In genomic region chr7:55964261-55964801, GRCh38 we compare ENCODE assay signal across 8 cellular contexts. TPM values are rescaled to one million over a fixed set of nuclear protein-coding genes. Genes with fewer than 3 reads are reported as not detected.
DNase-seq lines count a peak whose midpoint lies in the region; ATAC-seq lines count a peak whose summit lies in the region.

Gene NIPSNAP2, plus strand, starts transcription at chr7:55964585. Its CDS starts 25 bp downstream, at chr7:55964610.

- H3K27me3 Mint-ChIP-seq in activated naive CD8-positive, alpha-beta T cell treated with anti-CD3 and anti-CD28 coated beads, Interleukin-2, amount 10 ng/mL, durations not matched to agents 7 days and 5 days, result no peaks in the 10 kb centered on the region

- in situ Hi-C loops in G401 (cut with HindIII; ENCODE audit: low sequenced_read_pairs), result no loop called here
- in situ Hi-C loops in KBM-7 (cut with MboI; ENCODE audit: low pct_unique_long_range_greater_than_20kb, low sequenced_read_pairs), result no loop called here

- POLR2A ChIA-PET in activated naive CD8-positive, alpha-beta T cell treated with anti-CD3 and anti-CD28 coated beads, Interleukin-2, amount 10 ng/mL, durations not matched to agents 7 days and 5 days (lab: Charles Lee), result interaction anchor here (0.6 to 1.1 kb wide), 5 partner anchors 14 to 142 kb away, joined by 3 to 5 read pairs (median 4); partner anchors contain the start of genes CCT6A, CHCHD2, PSPH and SUMF2

- ATAC-seq in GM21717 (IDR thresholded peaks at IDR 0.05; ENCODE audit: unreplicated experiment), result peak; percentile 83
- ATAC-seq in activated naive CD8-positive, alpha-beta T cell treated with anti-CD3 and anti-CD28 coated beads, Interleukin-2, amount 10 ng/mL, durations not matched to agents 7 days and 5 days (ENCODE audit: low read depth), result peak; percentile 79

- H3K27ac Mint-ChIP-seq in activated naive CD8-positive, alpha-beta T cell treated with anti-CD3 and anti-CD28 coated beads, Interleukin-2, amount 10 ng/mL, durations not matched to agents 7 days and 5 days, result peak within 1 kb of the TSS; percentile 88

- H3K4me3 Mint-ChIP-seq in activated naive CD8-positive, alpha-beta T cell treated with anti-CD3 and anti-CD28 coated beads, Interleukin-2, amount 10 ng/mL, durations not matched to agents 7 days and 5 days, result peak within 1 kb of the TSS; percentile 87

- intact Hi-C loops in cardiac septum (cut with DNase I) (loop anchor here (1.0 to 5.0 kb wide), 4 partner anchors 13 to 322 kb away; partner anchors contain the start of genes CCT6A, MRPS17, PSPH and ZNF713), posterior cingulate gyrus (cut with DNase I) (loop anchor here (2.0 kb wide), 1 partner anchor 78 kb away; the partner anchor contains the start of gene ZNF713)

- H3K4me1 Mint-ChIP-seq in activated naive CD8-positive, alpha-beta T cell treated with anti-CD3 and anti-CD28 coated beads, Interleukin-2, amount 10 ng/mL, durations not matched to agents 7 days and 5 days, result peaks cover 22% of the 10 kb centered on the region

- DNase-seq in G401 (ENCODE audit: low spot score), result peak; percentile 55
- peak; percentile 27 for DNase-seq in KBM-7
- peak; percentile 70 for DNase-seq in SK-N-DZ (ENCODE audit: low spot score)
- DNase-seq in activated naive CD8-positive, alpha-beta T cell treated with anti-CD3 and anti-CD28 coated beads, Interleukin-2, amount 10 ng/mL, durations not matched to agents 7 days and 5 days, result peak; percentile 88
- peak; percentile 79 for DNase-seq in cardiac septum (ENCODE audit: low spot score)
- DNase-seq in posterior cingulate gyrus, result peak; percentile 20 to 93 (median 38)
- peak; percentile 53 for DNase-seq in ureter (ENCODE audit: low spot score)

- no peaks in the 10 kb centered on the region for H3K9me3 Mint-ChIP-seq in activated naive CD8-positive, alpha-beta T cell treated with anti-CD3 and anti-CD28 coated beads, Interleukin-2, amount 10 ng/mL, durations not matched to agents 7 days and 5 days

- H3K36me3 Mint-ChIP-seq in activated naive CD8-positive, alpha-beta T cell treated with anti-CD3 and anti-CD28 coated beads, Interleukin-2, amount 10 ng/mL, durations not matched to agents 7 days and 5 days, result peaks cover 6% of the 10 kb centered on the region

RNA-seq across cellular contexts. Expression of gene NIPSNAP2, which starts in this region (rescaled TPM):
- 36.2 and 79.2 TPM in 2 replicates for total RNA-seq in G401 (2014; rRNA removed; shearing (Covaris generic))
- 62.1 and 69.0 TPM in 2 replicates for polyA plus RNA-seq in SK-N-DZ (2014; cell fraction: cytosol; rRNA removed)
- 51.7 and 56.9 TPM in 2 replicates for polyA plus RNA-seq in SK-N-DZ (2014; cell fraction: nucleus; rRNA removed)
- 10 to 100 TPM; 29.6 to 32.6 TPM for total RNA-seq in activated naive CD8-positive, alpha-beta T cell treated with anti-CD3 and anti-CD28 coated beads, Interleukin-2, amount 10 ng/mL, durations not matched to agents 7 days and 5 days
- total RNA-seq in cardiac septum (251 TPM), ureter (66.6 TPM)

Comparison
In these comparisons a context has a peak if more than half of its experiments do, and no peak if none do; other contexts are left out.
1. Peak in every context shown above with its lines: DNase-seq and ATAC-seq.
2. DNase-seq: peak in every context shown above with its lines; median percentile 88 in activated naive CD8-positive, alpha-beta T cell treated with anti-CD3 and anti-CD28 coated beads, Interleukin-2, amount 10 ng/mL, durations not matched to agents 7 days and 5 days; 79 in cardiac septum; 70 in SK-N-DZ; 55 in G401; 53 in ureter; 38 in posterior cingulate gyrus; 27 in KBM-7.